ENCODE assay signal across 1 cellular context in the genomic region with DNA sequence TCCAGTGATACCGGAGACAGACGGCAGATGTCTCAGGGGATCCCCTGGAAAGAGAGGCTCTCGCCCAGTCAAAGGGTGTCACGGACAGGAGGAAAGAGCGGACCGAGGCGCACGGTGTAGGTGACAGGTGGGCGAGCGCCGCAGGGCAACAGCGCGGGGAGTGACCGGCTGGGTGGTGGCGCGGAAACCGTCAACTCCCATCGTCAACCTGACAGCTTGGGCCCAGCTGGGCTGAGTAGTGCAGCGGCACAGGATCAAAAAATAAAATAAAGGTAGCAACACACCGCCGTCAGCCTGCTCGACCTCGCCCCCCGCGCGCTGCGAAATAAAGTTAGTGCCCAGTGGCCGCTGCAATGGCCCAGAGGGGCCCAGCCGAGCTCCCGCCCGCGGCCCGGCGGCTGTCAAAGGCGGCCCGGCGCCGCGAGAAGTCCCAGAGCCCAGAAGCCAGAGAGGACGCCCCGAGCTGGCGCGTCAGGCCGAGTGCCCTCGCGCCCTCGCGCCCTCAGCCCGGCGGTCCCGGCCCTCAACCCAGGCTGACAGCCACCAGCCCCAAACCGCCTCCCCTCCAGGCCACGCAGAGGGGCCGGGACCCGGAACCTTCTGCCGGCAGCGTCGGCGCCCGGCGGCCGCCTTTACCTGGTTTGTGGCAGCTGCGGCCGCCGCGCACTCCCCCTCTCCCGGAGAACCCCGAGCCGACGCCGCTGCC.
TF ChIP-seq lines count a peak whose summit lies in the region.

A gene with protein sequence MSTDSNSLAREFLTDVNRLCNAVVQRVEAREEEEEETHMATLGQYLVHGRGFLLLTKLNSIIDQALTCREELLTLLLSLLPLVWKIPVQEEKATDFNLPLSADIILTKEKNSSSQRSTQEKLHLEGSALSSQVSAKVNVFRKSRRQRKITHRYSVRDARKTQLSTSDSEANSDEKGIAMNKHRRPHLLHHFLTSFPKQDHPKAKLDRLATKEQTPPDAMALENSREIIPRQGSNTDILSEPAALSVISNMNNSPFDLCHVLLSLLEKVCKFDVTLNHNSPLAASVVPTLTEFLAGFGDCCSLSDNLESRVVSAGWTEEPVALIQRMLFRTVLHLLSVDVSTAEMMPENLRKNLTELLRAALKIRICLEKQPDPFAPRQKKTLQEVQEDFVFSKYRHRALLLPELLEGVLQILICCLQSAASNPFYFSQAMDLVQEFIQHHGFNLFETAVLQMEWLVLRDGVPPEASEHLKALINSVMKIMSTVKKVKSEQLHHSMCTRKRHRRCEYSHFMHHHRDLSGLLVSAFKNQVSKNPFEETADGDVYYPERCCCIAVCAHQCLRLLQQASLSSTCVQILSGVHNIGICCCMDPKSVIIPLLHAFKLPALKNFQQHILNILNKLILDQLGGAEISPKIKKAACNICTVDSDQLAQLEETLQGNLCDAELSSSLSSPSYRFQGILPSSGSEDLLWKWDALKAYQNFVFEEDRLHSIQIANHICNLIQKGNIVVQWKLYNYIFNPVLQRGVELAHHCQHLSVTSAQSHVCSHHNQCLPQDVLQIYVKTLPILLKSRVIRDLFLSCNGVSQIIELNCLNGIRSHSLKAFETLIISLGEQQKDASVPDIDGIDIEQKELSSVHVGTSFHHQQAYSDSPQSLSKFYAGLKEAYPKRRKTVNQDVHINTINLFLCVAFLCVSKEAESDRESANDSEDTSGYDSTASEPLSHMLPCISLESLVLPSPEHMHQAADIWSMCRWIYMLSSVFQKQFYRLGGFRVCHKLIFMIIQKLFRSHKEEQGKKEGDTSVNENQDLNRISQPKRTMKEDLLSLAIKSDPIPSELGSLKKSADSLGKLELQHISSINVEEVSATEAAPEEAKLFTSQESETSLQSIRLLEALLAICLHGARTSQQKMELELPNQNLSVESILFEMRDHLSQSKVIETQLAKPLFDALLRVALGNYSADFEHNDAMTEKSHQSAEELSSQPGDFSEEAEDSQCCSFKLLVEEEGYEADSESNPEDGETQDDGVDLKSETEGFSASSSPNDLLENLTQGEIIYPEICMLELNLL (N-terminal part only) (minus strand): TSS at position 700 of the 706 bp plus-strand sequence. CDS start 36,489 bp downstream, outside the sequence.

TF ChIP-seq in K562, 482 proteins besides CTCF, POLR2A, EP300 and RAD21 (continued from another document and continues in another):
- TF ChIP-seq THRA (IDR thresholded peaks at IDR 0.05) (no peak), BCL6 (CRISPR knock-in tag; IDR thresholded peaks at IDR 0.05) (no peak), XRCC5 (IDR thresholded peaks at IDR 0.05; ENCODE audit: low read depth, low read length) (no peak), RBBP5 (IDR thresholded peaks at IDR 0.05; ENCODE audit: borderline replicate concordance, insufficient read depth, low read length, poor library complexity, severe bottlenecking) (peak; percentile 43), RFX5 (IDR thresholded peaks at IDR 0.05; ENCODE audit: low read depth, low read length) (no peak), KDM2B (CRISPR knock-in tag; IDR thresholded peaks at IDR 0.05) (peak; percentile 75; the same call in 1 of the 2 replicates), LARP7 (IDR thresholded peaks at IDR 0.05) (no peak), ZNF512 (tag; IDR thresholded peaks at IDR 0.05) (no peak), ZBTB11 (CRISPR knock-in tag; IDR thresholded peaks at IDR 0.05) (peak in 1 of 3 experiments; percentile 82; a peak in 2 of 6 replicates), MAX (CRISPR knock-in tag; IDR thresholded peaks at IDR 0.05) (peak; percentile 27; the same call in 1 of the 2 replicates), SFPQ (IDR thresholded peaks at IDR 0.05; ENCODE audit: low read depth, low read length) (no peak)
- TF ChIP-seq, protein P1, sequence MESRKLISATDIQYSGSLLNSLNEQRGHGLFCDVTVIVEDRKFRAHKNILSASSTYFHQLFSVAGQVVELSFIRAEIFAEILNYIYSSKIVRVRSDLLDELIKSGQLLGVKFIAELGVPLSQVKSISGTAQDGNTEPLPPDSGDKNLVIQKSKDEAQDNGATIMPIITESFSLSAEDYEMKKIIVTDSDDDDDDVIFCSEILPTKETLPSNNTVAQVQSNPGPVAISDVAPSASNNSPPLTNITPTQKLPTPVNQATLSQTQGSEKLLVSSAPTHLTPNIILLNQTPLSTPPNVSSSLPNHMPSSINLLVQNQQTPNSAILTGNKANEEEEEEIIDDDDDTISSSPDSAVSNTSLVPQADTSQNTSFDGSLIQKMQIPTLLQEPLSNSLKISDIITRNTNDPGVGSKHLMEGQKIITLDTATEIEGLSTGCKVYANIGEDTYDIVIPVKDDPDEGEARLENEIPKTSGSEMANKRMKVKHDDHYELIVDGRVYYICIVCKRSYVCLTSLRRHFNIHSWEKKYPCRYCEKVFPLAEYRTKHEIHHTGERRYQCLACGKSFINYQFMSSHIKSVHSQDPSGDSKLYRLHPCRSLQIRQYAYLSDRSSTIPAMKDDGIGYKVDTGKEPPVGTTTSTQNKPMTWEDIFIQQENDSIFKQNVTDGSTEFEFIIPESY (CRISPR knock-in tag; IDR thresholded peaks at IDR 0.05): 0 out of 2 replicates have a peak, but pooled peaks have one; percentile 15
- TF ChIP-seq, protein P2, sequence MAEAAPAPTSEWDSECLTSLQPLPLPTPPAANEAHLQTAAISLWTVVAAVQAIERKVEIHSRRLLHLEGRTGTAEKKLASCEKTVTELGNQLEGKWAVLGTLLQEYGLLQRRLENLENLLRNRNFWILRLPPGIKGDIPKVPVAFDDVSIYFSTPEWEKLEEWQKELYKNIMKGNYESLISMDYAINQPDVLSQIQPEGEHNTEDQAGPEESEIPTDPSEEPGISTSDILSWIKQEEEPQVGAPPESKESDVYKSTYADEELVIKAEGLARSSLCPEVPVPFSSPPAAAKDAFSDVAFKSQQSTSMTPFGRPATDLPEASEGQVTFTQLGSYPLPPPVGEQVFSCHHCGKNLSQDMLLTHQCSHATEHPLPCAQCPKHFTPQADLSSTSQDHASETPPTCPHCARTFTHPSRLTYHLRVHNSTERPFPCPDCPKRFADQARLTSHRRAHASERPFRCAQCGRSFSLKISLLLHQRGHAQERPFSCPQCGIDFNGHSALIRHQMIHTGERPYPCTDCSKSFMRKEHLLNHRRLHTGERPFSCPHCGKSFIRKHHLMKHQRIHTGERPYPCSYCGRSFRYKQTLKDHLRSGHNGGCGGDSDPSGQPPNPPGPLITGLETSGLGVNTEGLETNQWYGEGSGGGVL (CRISPR knock-in tag; IDR thresholded peaks at IDR 0.05): no peak
